In genomic region chr6:55399331-55399730, GRCh38 we compare ENCODE assay signal across 23 cellular contexts.
A peak's percentile ranks its signal among the peaks of the same experiment; 100 is the strongest.
DNase-seq lines count a peak whose midpoint lies in the region; ATAC-seq and TF ChIP-seq lines count a peak whose summit lies in the region.
"Had no signal": no experiment of that assay in that cellular context is flagged by ENCODE, and none has a peak within 500 bp of the region (broad histone marks: within the 10 kb centered on the region; RNA-seq: fewer than 3 reads in every experiment).

No MANE protein-coding gene starts in this region.

- 0% methylated on average over 1 of the region's 1 CpG for WGBS in mammary epithelial cell (ENCODE audit: low coverage, missing lambda C conversion rate)

- H3K27me3 Mint-ChIP-seq in MCF 10A (ENCODE audit: insufficient read depth, unreplicated experiment) = no peaks in the 10 kb centered on the region
- H3K27me3 Mint-ChIP-seq: CD4-positive, alpha-beta memory T cell had no signal

- no peak overlapping the region for H3K4me3 Mint-ChIP-seq in MCF 10A (ENCODE audit: unreplicated experiment)
- H3K4me3 Mint-ChIP-seq: CD4-positive, alpha-beta memory T cell; GM23338 had no signal

- H3K9me3 ChIP-seq in mammary epithelial cell (replicated peaks; ENCODE audit: insufficient read depth, low read length) = no peaks in the 10 kb centered on the region
- H3K9me3 ChIP-seq: BLaER1 treated with 17β-estradiol and CSF1 and Interleukin-3, amounts not matched to agents 10 nM and 100 nM; Caco-2; HAP-1; SJSA1 had no signal

- H3K4me1 ChIP-seq in mammary epithelial cell (ENCODE audit: insufficient read depth, low read length) = no peaks in the 10 kb centered on the region
- H3K4me1 ChIP-seq: BLaER1 treated with 17β-estradiol and CSF1 and Interleukin-3, amounts not matched to agents 10 nM and 100 nM; Caco-2; HAP-1; SJSA1 had no signal

- DNase-seq in MCF 10A (ENCODE audit: unreplicated experiment) (peak; percentile 1), mammary epithelial cell (no peak), choroid plexus epithelial cell (ENCODE audit: low read depth) (peak; percentile 73), fibroblast of villous mesenchyme (ENCODE audit: low read depth) (peak; percentile 80), DMS 273 (lab: John Stamatoyannopoulos, UW; ENCODE audit: unreplicated experiment) (no peak)
- DNase-seq: 8988T; Caco-2; CD4-positive, alpha-beta memory T cell; DND-41; KG1; NCI-H1092 treated with DMSO at 0.1 percent for 48 hours; NCI-H1436 treated with DMSO at 0.1 percent for 48 hours; NCI-H2029; NCI-H2171 treated with DMSO at 0.1 percent for 48 hours; NCI-H446 had no signal

- H3K36me3 Mint-ChIP-seq in MCF 10A (ENCODE audit: insufficient read depth, unreplicated experiment) = no peaks in the 10 kb centered on the region
- H3K36me3 Mint-ChIP-seq: CD4-positive, alpha-beta memory T cell had no signal

- H3K36me3 ChIP-seq in mammary epithelial cell (ENCODE audit: insufficient read depth, low read length) = no peaks in the 10 kb centered on the region
- H3K36me3 ChIP-seq: BLaER1 treated with 17β-estradiol and CSF1 and Interleukin-3, amounts not matched to agents 10 nM and 100 nM; HAP-1; SJSA1 had no signal

- in situ Hi-C loops in mammary epithelial cell (cut with MboI; ENCODE audit: low sequenced_read_pairs in 2 of 2) = no loop called here

- H3K79me2 ChIP-seq in mammary epithelial cell (ENCODE audit: insufficient read depth, low read length) = no peaks in the 10 kb centered on the region

- CTCF ChIA-PET in MCF 10A (lab: Yijun Ruan, JAX) = no interaction called here
- CTCF ChIA-PET in mammary epithelial cell (lab: Charles Lee; ENCODE audit: low non-redundant PET) = no interaction called here

- H3K4me3 ChIP-seq in mammary epithelial cell (replicated peaks in 1 of 3; ENCODE audit: insufficient read depth in 1 of 3, low read depth in 2 of 3, low read length in 3 of 3) (no peak overlapping the region), choroid plexus epithelial cell (ENCODE audit: low read depth, low read length) (no peak overlapping the region), fibroblast of villous mesenchyme (ENCODE audit: low read depth, low read length) (no peak overlapping the region)
- H3K4me3 ChIP-seq: BLaER1 treated with 17β-estradiol and CSF1 and Interleukin-3, amounts not matched to agents 10 nM and 100 nM; GM23338; HAP-1; SJSA1 had no signal

- H3K9me3 Mint-ChIP-seq in MCF 10A (ENCODE audit: unreplicated experiment) = no peaks in the 10 kb centered on the region
- H3K9me3 Mint-ChIP-seq: GM23338 had no signal

- H3K9ac ChIP-seq in mammary epithelial cell (ENCODE audit: insufficient read depth, low read length) = no peak overlapping the region
- H3K9ac ChIP-seq: BLaER1 treated with 17β-estradiol and CSF1 and Interleukin-3, amounts not matched to agents 10 nM and 100 nM had no signal

- ATAC-seq in esophagus mucosa = no peak
- ATAC-seq in GM21737 (IDR thresholded peaks at IDR 0.05; ENCODE audit: unreplicated experiment) = no peak
- ATAC-seq: GM23338, Right ventricle myocardium inferior had no signal

- H3K27ac ChIP-seq in mammary epithelial cell (ENCODE audit: insufficient read depth, low read depth, low read length) = no peak overlapping the region
- H3K27ac ChIP-seq: BLaER1 treated with 17β-estradiol and CSF1 and Interleukin-3, amounts not matched to agents 10 nM and 100 nM; HL-60; SJSA1 had no signal

- BruUV-seq in MCF 10A (replicated peaks; lab: Mats Ljungman, UMichigan) (no TSS peak), mammary epithelial cell (replicated peaks; lab: Mats Ljungman, UMichigan) (no TSS peak)

- H3K27ac Mint-ChIP-seq in MCF 10A (ENCODE audit: low read depth, unreplicated experiment) = no peak overlapping the region
- H3K27ac Mint-ChIP-seq: CD4-positive, alpha-beta memory T cell; GM23338 had no signal

- intact Hi-C loops in MCF 10A (cut with micrococcal nuclease) (no loop called here), mammary epithelial cell (cut with micrococcal nuclease) (no loop called here)

- dilution Hi-C loops in mammary epithelial cell (cut with HindIII; ENCODE audit: low sequenced_read_pairs) = no loop called here

- no peaks in the 10 kb centered on the region for H3K4me1 Mint-ChIP-seq in MCF 10A (ENCODE audit: insufficient read depth, unreplicated experiment)
- H3K4me1 Mint-ChIP-seq: CD4-positive, alpha-beta memory T cell; GM23338 had no signal

- TF ChIP-seq CTCF in MCF 10A (IDR thresholded peaks at IDR 0.05; ENCODE audit: unreplicated experiment) (no peak), mammary epithelial cell (conservative IDR thresholded peaks at IDR 0.05 in 1 of 2, IDR thresholded peaks at IDR 0.05 in 1 of 2; ENCODE audit: extremely low read depth in 1 of 2, insufficient read depth in 1 of 2, low read depth in 1 of 2, low read length in 2 of 2) (no peak), choroid plexus epithelial cell (conservative IDR thresholded peaks at IDR 0.05; ENCODE audit: low read depth, low read length) (no peak), fibroblast of villous mesenchyme (IDR thresholded peaks at IDR 0.05; ENCODE audit: insufficient read depth, low read depth, low read length) (no peak)

- H4K20me1 ChIP-seq in mammary epithelial cell (ENCODE audit: insufficient read depth, low read length) = no peaks in the 10 kb centered on the region
- H4K20me1 ChIP-seq: BLaER1 treated with 17β-estradiol and CSF1 and Interleukin-3, amounts not matched to agents 10 nM and 100 nM had no signal

- peaks cover 3% of the 10 kb centered on the region for H3K27me3 ChIP-seq in mammary epithelial cell (ENCODE audit: insufficient read depth, low read length)
- H3K27me3 ChIP-seq: BLaER1 treated with 17β-estradiol and CSF1 and Interleukin-3, amounts not matched to agents 10 nM and 100 nM; SJSA1 had no signal

- no peak overlapping the region for H2AFZ ChIP-seq in mammary epithelial cell (ENCODE audit: low read depth, low read length)
- H2AFZ ChIP-seq: GM23338 had no signal

- POLR2A ChIA-PET in MCF 10A (lab: Yijun Ruan, JAX) = interaction anchor here (0.7 kb wide), 1 partner anchor 261 kb away, joined by 3 read pairs; no protein-coding TSS in a partner anchor

- no peak overlapping the region for H3K4me2 ChIP-seq in mammary epithelial cell (ENCODE audit: insufficient read depth, low read depth, low read length)
- H3K4me2 ChIP-seq: BLaER1 treated with 17β-estradiol and CSF1 and Interleukin-3, amounts not matched to agents 10 nM and 100 nM; GM23338 had no signal

Comparison
In these comparisons a context has a peak if more than half of its experiments do, and no peak if none do; other contexts are left out.
1. DNase-seq: peak in MCF 10A (single experiment), choroid plexus epithelial cell (single experiment) and fibroblast of villous mesenchyme (single experiment); none in mammary epithelial cell (single experiment) and DMS 273 (single experiment).